14 cellular contexts compared by ENCODE assay signal in the genomic region with DNA sequence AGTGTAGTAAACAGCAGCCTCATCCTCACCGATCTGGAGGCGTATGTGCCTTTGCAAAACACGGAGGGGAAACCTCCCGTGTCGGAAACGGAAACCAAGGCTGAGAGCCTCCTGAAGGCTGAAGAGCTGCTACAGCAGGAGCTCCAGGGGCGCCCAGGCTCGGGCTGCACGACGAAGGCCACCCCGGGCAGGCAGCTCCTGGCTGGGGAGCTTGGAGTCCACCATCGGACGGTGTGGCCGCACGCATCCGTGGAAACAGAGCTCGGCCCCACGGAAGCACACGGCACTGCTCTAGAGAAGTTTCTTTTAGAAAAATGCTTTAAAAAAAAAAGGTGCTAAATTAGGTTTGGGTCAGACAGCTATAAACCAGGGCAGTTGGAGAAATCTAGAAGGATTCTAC.
A peak's percentile ranks its signal among the peaks of the same experiment; 100 is the strongest.
DNase-seq lines count a peak whose midpoint lies in the region; ATAC-seq, FAIRE-seq and TF ChIP-seq lines count a peak whose summit lies in the region.
"Had no signal": no experiment of that assay in that cellular context is flagged by ENCODE, and none has a peak within 500 bp of the region (broad histone marks: within the 10 kb centered on the region; RNA-seq: fewer than 3 reads in every experiment).

No MANE protein-coding gene starts in this region.

- no peak overlapping the region for H2BK120ac ChIP-seq in neuronal stem cell (ENCODE audit: low read depth, low read length)

- no peak overlapping the region for H4K91ac ChIP-seq in neuronal stem cell (ENCODE audit: low read depth, low read length, poor library complexity)

- in situ Hi-C loops in K562 (cut with MboI): no loop called here

- H3K36me3 Mint-ChIP-seq in GM23338 (ENCODE audit: low read depth): peaks cover 39% of the 10 kb centered on the region

- H3K79me2 ChIP-seq in GM23338 (replicated peaks; ENCODE audit: insufficient read depth) (peaks cover 35% of the 10 kb centered on the region), K562 (ENCODE audit: control insufficient read depth, insufficient read depth, low read length) (peaks cover 30% of the 10 kb centered on the region)

- no peak overlapping the region for H2BK12ac ChIP-seq in neuronal stem cell (ENCODE audit: low read length)

- H4K8ac ChIP-seq in neuronal stem cell (ENCODE audit: low read depth, low read length): peak overlapping the region; percentile 45

- H3K9ac ChIP-seq in K562 (ENCODE audit: insufficient read depth in 1 of 2, low read depth in 2 of 2, low read length in 2 of 2) (no peak overlapping the region), neuronal stem cell (ENCODE audit: low read depth, low read length, poor library complexity) (no peak overlapping the region)
- H3K9ac ChIP-seq: GM23248 had no signal

- no peaks in the 10 kb centered on the region for H3K9me2 ChIP-seq in GM23338 (ENCODE audit: insufficient read depth)

- 96% methylated on average over 16 of the region's 19 CpGs for WGBS in K562 (ENCODE audit: insufficient coverage, low coverage, missing lambda C conversion rate)
- WGBS in neuronal stem cell (ENCODE audit: extremely low coverage in 2 of 2, insufficient read length in 2 of 2, insufficient replicate concordance in 1 of 2), 2 donors: no CpG with 5 or more reads among the region's 19 CpGs

- H3K9me3 ChIP-seq in K562 (replicated peaks; ENCODE audit: control insufficient read depth, insufficient read depth, low read depth, low read length) (peaks cover 16% of the 10 kb centered on the region), neuronal stem cell (replicated peaks in 1 of 2; ENCODE audit: control insufficient read depth in 2 of 2, insufficient read depth in 1 of 2, low read depth in 1 of 2, low read length in 2 of 2) (no peaks in the 10 kb centered on the region)
- H3K9me3 ChIP-seq: SJCRH30 had no signal

- no peak overlapping the region for H2AK5ac ChIP-seq in neuronal stem cell (ENCODE audit: low read depth, low read length)

- peaks cover 32% of the 10 kb centered on the region for H3K36me3 ChIP-seq in GM23338 (ENCODE audit: insufficient read depth)
- H3K36me3 ChIP-seq in K562 (ENCODE audit: control insufficient read depth, insufficient read depth, low read length): peaks cover 71% of the 10 kb centered on the region
- peaks cover 43 to 77% of the 10 kb centered on the region in 2 donors for H3K36me3 ChIP-seq in neuronal stem cell (replicated peaks in 1 of 2; ENCODE audit: control insufficient read depth in 2 of 2, insufficient read depth in 2 of 2, low read length in 2 of 2)

- peak overlapping the region; percentile 26; the same call in 1 of the 2 replicates for H3K4me2 ChIP-seq in GM23338
- H3K4me2 ChIP-seq in K562 (ENCODE audit: insufficient read depth, low read length): no peak overlapping the region
- H3K4me2 ChIP-seq in neuronal stem cell (ENCODE audit: insufficient read depth, low read length, poor library complexity, severe bottlenecking): no peak overlapping the region

- no peaks in the 10 kb centered on the region for H3K9me3 Mint-ChIP-seq in GM23338
- H3K9me3 Mint-ChIP-seq: CD8-positive, alpha-beta T cell had no signal

- TF ChIP-seq POLR2A in K562 (conservative IDR thresholded peaks at IDR 0.05): no peak

- H3K27ac Mint-ChIP-seq in GM23338: no peak overlapping the region
- H3K27ac Mint-ChIP-seq: CD8-positive, alpha-beta T cell had no signal

- H3K9me1 ChIP-seq in K562 (ENCODE audit: control insufficient read depth, insufficient read depth, low read length): peaks cover 5% of the 10 kb centered on the region

- DNase-seq in Right ventricle myocardium superior (peak; percentile 40), cardiac septum (ENCODE audit: low spot score) (no peak), GM23338 (ENCODE audit: low spot score) (no peak), K562 (ENCODE audit: extremely low read depth in 1 of 4, low spot score in 3 of 4) (no peak), neuronal stem cell (ENCODE audit: low spot score) (no peak), T1000 (lab: John Stamatoyannopoulos, UW) (no peak), HT-29 (ENCODE audit: low spot score) (no peak), dedifferentiated amniotic fluid mesenchymal stem cell (ENCODE audit: extremely low spot score) (no peak)
- DNase-seq: GF-D8, NCI-H510A treated with DMSO at 0.1 percent for 48 hours had no signal

- CTCF ChIA-PET in K562 (lab: Yijun Ruan, JAX; ENCODE audit: low intra/inter-chr PET ratio): no interaction called here

- no peak for TF ChIP-seq EP300 in K562 (IDR thresholded peaks at IDR 0.05; ENCODE audit: low read length)

- H3K4ac ChIP-seq in neuronal stem cell (ENCODE audit: low read length): no peak overlapping the region

- H2AFZ ChIP-seq in GM23338: no peak overlapping the region
- no peak overlapping the region for H2AFZ ChIP-seq in K562 (ENCODE audit: low read depth, low read length)
- no peak overlapping the region for H2AFZ ChIP-seq in neuronal stem cell (ENCODE audit: low read length)
- H2AFZ ChIP-seq: GM23248 had no signal

- H3K14ac ChIP-seq in neuronal stem cell (ENCODE audit: low read length): no peak overlapping the region

- peaks cover 20% of the 10 kb centered on the region for H4K20me1 ChIP-seq in GM23338 (replicated peaks; ENCODE audit: insufficient read depth)
- H4K20me1 ChIP-seq in K562 (replicated peaks; ENCODE audit: control insufficient read depth, insufficient read depth, low read length): peaks cover 21% of the 10 kb centered on the region

- POLR2A ChIA-PET in K562 (lab: Yijun Ruan, JAX): interaction anchor here (0.8 kb wide), 1 partner anchor 15 kb away, joined by 5 read pairs; no protein-coding TSS in a partner anchor

- H3K4me3 ChIP-seq in GM23338: no peak overlapping the region
- no peak overlapping the region for H3K4me3 ChIP-seq in K562
- no peak overlapping the region for H3K4me3 ChIP-seq in neuronal stem cell (ENCODE audit: low read length in 2 of 2)
- H3K4me3 ChIP-seq: GM23248, SJCRH30 had no signal

- H3K27me3 Mint-ChIP-seq in GM23338 (ENCODE audit: insufficient read depth, low read depth, poor library complexity): peaks cover 32% of the 10 kb centered on the region

- H3F3A ChIP-seq in GM23338 (replicated peaks; ENCODE audit: low read depth): peaks cover 32% of the 10 kb centered on the region

- H3K4me1 Mint-ChIP-seq in GM23338: peaks cover 45% of the 10 kb centered on the region

- no peak for TF ChIP-seq CTCF in GM23338 (conservative IDR thresholded peaks at IDR 0.05; ENCODE audit: low read depth in 2 of 2)
- no peak for TF ChIP-seq CTCF in K562 (IDR thresholded peaks at IDR 0.05 in 2 of 3, conservative IDR thresholded peaks at IDR 0.05 in 1 of 3; ENCODE audit: insufficient read depth in 2 of 3, low read depth in 1 of 3, low read length in 3 of 3)

- no peak for FAIRE-seq in K562 (lab: Jason Lieb, UNC)
- FAIRE-seq: RCC 7860 had no signal

- H3K4me1 ChIP-seq in GM23338 (ENCODE audit: insufficient read depth): peaks cover 33% of the 10 kb centered on the region
- H3K4me1 ChIP-seq in K562 (replicated peaks in 1 of 2; ENCODE audit: control insufficient read depth in 2 of 2, insufficient read depth in 2 of 2, low read length in 2 of 2): peaks cover 4 to 38% of the 10 kb centered on the region in 2 experiments; a peak in 4 of 5 replicates
- H3K4me1 ChIP-seq in neuronal stem cell (ENCODE audit: control insufficient read depth in 2 of 2, insufficient read depth in 1 of 2, low read depth in 1 of 2, low read length in 2 of 2): peaks cover 14 to 21% of the 10 kb centered on the region in 2 donors
- H3K4me1 ChIP-seq: SJCRH30 had no signal

- H2BK5ac ChIP-seq in neuronal stem cell (ENCODE audit: low read length): no peak overlapping the region

- ATAC-seq in Right ventricle myocardium superior (ENCODE audit: poor library complexity): no peak
- ATAC-seq in GM23338: no peak
- ATAC-seq in K562: no peak

- peak overlapping the region; percentile 84 for H3K27ac ChIP-seq in GM23338 (ENCODE audit: low read depth)
- H3K27ac ChIP-seq in K562 (ENCODE audit: extremely low read depth, low read depth, low read length): no peak overlapping the region
- no peak overlapping the region for H3K27ac ChIP-seq in neuronal stem cell (replicated peaks; ENCODE audit: low read length)
- H3K27ac ChIP-seq: GM23248, SJCRH30 had no signal

- intact Hi-C loops in Right ventricle myocardium superior (cut with DNase I) (no loop called here), cardiac septum (cut with DNase I) (no loop called here), K562 (cut with micrococcal nuclease) (loop anchor here (2.0 kb wide), 1 partner anchor 42 kb away; no protein-coding TSS in a partner anchor)

- no peak overlapping the region for H2BK15ac ChIP-seq in neuronal stem cell (ENCODE audit: low read length)

- no peak overlapping the region; the same call in 2 of the 3 replicates for H3K4me3 Mint-ChIP-seq in GM23338
- H3K4me3 Mint-ChIP-seq: CD8-positive, alpha-beta T cell had no signal

- no peak for TF ChIP-seq RAD21 in K562 (CRISPR knock-in tag; conservative IDR thresholded peaks at IDR 0.05 in 1 of 2, IDR thresholded peaks at IDR 0.05 in 1 of 2)

- peaks cover 16% of the 10 kb centered on the region for H3K79me1 ChIP-seq in neuronal stem cell (ENCODE audit: low read depth, low read length)

- no TSS peak for BruUV-seq in K562 (replicated peaks; lab: Mats Ljungman, UMichigan)

- H3K23ac ChIP-seq in neuronal stem cell (ENCODE audit: low read depth, low read length, poor library complexity): peak overlapping the region; percentile 66

- H3K18ac ChIP-seq in neuronal stem cell (ENCODE audit: low read length): no peak overlapping the region

- H3K27me3 ChIP-seq in GM23338 (ENCODE audit: insufficient read depth) (no peaks in the 10 kb centered on the region), K562 (ENCODE audit: control insufficient read depth in 2 of 2, insufficient read depth in 2 of 2, low read length in 2 of 2) (no peaks in the 10 kb centered on the region), neuronal stem cell (ENCODE audit: control insufficient read depth in 3 of 3, insufficient read depth in 3 of 3, low read depth in 1 of 3, low read length in 3 of 3) (no peaks in the 10 kb centered on the region)
- H3K27me3 ChIP-seq: SJCRH30 had no signal

TF ChIP-seq in GM23338, 12 proteins besides CTCF, POLR2A, EP300 and RAD21 (continues in another document):
- TF ChIP-seq ZNF114 (CRISPR knock-in tag; IDR thresholded peaks at IDR 0.05) (no peak), CREB1 (CRISPR knock-in tag; IDR thresholded peaks at IDR 0.05; ENCODE audit: low read depth) (no peak), EZH2phosphoT487 (IDR thresholded peaks at IDR 0.05; ENCODE audit: unreplicated experiment) (no peak), STAT1 (IDR thresholded peaks at IDR 0.05; ENCODE audit: unreplicated experiment) (no peak), EZH2 (IDR thresholded peaks at IDR 0.05; ENCODE audit: low read depth, unreplicated experiment) (no peak), NANOG (IDR thresholded peaks at IDR 0.05; ENCODE audit: borderline replicate concordance) (no peak)

TF ChIP-seq in K562, 482 proteins besides CTCF, POLR2A, EP300 and RAD21 (continues in another document):
- no peak for TF ChIP-seq ZBTB17 (CRISPR knock-in tag; IDR thresholded peaks at IDR 0.05)
- TF ChIP-seq TFAM (CRISPR knock-in tag; conservative IDR thresholded peaks at IDR 0.05): no peak
- no peak for TF ChIP-seq KLF13 (tag; IDR thresholded peaks at IDR 0.05; ENCODE audit: borderline replicate concordance, low read depth)
